15 cellular contexts compared by ENCODE assay signal in the genomic region with DNA sequence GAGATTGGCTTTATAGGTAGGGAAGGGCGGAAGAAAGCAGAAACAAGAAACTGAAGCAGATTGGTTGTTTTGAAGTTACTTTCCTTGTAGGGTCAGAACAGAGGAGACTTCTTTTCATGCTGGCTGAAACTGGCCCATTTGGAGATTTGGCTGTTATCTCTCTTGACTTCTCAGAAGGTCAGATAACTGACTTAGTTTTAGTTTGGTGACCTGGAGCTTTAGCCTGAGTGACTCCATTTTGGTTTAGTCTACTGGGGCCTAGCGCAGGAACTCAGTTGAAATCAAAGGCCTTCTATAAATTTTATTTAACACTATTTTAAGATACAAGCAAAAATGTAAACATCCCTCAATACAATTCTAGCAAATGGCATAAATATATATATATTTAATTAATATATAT. TPM values are rescaled to one million over a fixed set of nuclear protein-coding genes. Genes with fewer than 3 reads are reported as not detected.
DNase-seq lines count a peak whose midpoint lies in the region; ATAC-seq, FAIRE-seq and TF ChIP-seq lines count a peak whose summit lies in the region.
"Had no signal": no experiment of that assay in that cellular context is flagged by ENCODE, and none has a peak within 500 bp of the region (broad histone marks: within the 10 kb centered on the region; RNA-seq: fewer than 3 reads in every experiment).

No MANE protein-coding gene starts in this region.

- H2AFZ ChIP-seq in GM23338 (no peak overlapping the region), K562 (ENCODE audit: low read depth, low read length) (no peak overlapping the region), hepatocyte (no peak overlapping the region)

- no peaks in the 10 kb centered on the region for H3F3A ChIP-seq in GM23338 (replicated peaks; ENCODE audit: low read depth)

- H3K4me3 ChIP-seq in GM23338 (no peak overlapping the region), K562 (no peak overlapping the region), hepatocyte (no peak overlapping the region), endodermal cell (ENCODE audit: low read length) (no peak overlapping the region)
- H3K4me3 ChIP-seq: HAP-1 had no signal

- no peak for FAIRE-seq in K562 (lab: Jason Lieb, UNC)
- FAIRE-seq: GM12892 had no signal

- H3K27ac ChIP-seq in GM23338 (ENCODE audit: low read depth) = no peak overlapping the region
- H3K27ac ChIP-seq in K562 (ENCODE audit: extremely low read depth, low read depth, low read length) = no peak overlapping the region
- no peak overlapping the region for H3K27ac ChIP-seq in hepatocyte
- H3K27ac ChIP-seq in endodermal cell (ENCODE audit: low read depth, low read length) = no peak overlapping the region

- in situ Hi-C loops in KBM-7 (cut with MboI; ENCODE audit: low pct_unique_long_range_greater_than_20kb, low sequenced_read_pairs) (no loop called here), K562 (cut with MboI) (no loop called here)

- no peaks in the 10 kb centered on the region for H3K9me2 ChIP-seq in GM23338 (ENCODE audit: insufficient read depth)
- H3K9me2 ChIP-seq in hepatocyte (replicated peaks; ENCODE audit: insufficient read depth) = no peaks in the 10 kb centered on the region

- DNase-seq in GM23338 (ENCODE audit: low spot score) (peak; percentile 13), KBM-7 (peak; percentile 15), K562 (ENCODE audit: extremely low read depth in 1 of 4, low spot score in 3 of 4) (peak in 1 of 4 experiments; percentile 6), hepatocyte (ENCODE audit: low spot score) (no peak), endodermal cell (no peak)
- no peak for DNase-seq in activated CD4-positive, alpha-beta memory T cell treated with anti-CD3 and anti-CD28 coated beads for 36 hours
- DNase-seq: C1 segment of cervical spinal cord; Calu3; CD4-positive, alpha-beta memory T cell; COR-L47; DMS53; DMS79 treated with DMSO at 0.1 percent for 48 hours; HFFc6 had no signal

- H3K36me3 ChIP-seq in GM23338 (ENCODE audit: insufficient read depth) (no peaks in the 10 kb centered on the region), K562 (ENCODE audit: control insufficient read depth, insufficient read depth, low read length) (no peaks in the 10 kb centered on the region; the same call in 2 of the 3 replicates), hepatocyte (replicated peaks; ENCODE audit: insufficient read depth, low read depth) (no peaks in the 10 kb centered on the region), endodermal cell (ENCODE audit: control insufficient read depth, insufficient read depth, low read length) (peaks cover 9% of the 10 kb centered on the region)
- H3K36me3 ChIP-seq: HAP-1 had no signal

- H3K4me1 Mint-ChIP-seq in GM23338 (no peaks in the 10 kb centered on the region; the same call in 2 of the 3 replicates), endodermal cell (peaks cover 3% of the 10 kb centered on the region)
- H3K4me1 Mint-ChIP-seq in activated CD4-positive, alpha-beta memory T cell treated with anti-CD3 and anti-CD28 coated beads for 36 hours (ENCODE audit: low read depth) = no peaks in the 10 kb centered on the region

- TF ChIP-seq CTCF in GM23338 (conservative IDR thresholded peaks at IDR 0.05; ENCODE audit: low read depth in 2 of 2) (no peak), K562 (IDR thresholded peaks at IDR 0.05 in 2 of 3, conservative IDR thresholded peaks at IDR 0.05 in 1 of 3; ENCODE audit: insufficient read depth in 2 of 3, low read depth in 1 of 3, low read length in 3 of 3) (no peak), hepatocyte (IDR thresholded peaks at IDR 0.05; ENCODE audit: poor library complexity) (no peak), endodermal cell (conservative IDR thresholded peaks at IDR 0.05) (no peak)

- H3K4me2 ChIP-seq in GM23338 = no peak overlapping the region
- no peak overlapping the region for H3K4me2 ChIP-seq in K562 (ENCODE audit: insufficient read depth, low read length)
- H3K4me2 ChIP-seq in hepatocyte = no peak overlapping the region

- no peak for TF ChIP-seq EP300 in K562 (IDR thresholded peaks at IDR 0.05; ENCODE audit: low read length)

- H3K4me3 Mint-ChIP-seq in GM23338 (no peak overlapping the region), endodermal cell (no peak overlapping the region)
- no peak overlapping the region for H3K4me3 Mint-ChIP-seq in activated CD4-positive, alpha-beta memory T cell treated with anti-CD3 and anti-CD28 coated beads for 36 hours
- H3K4me3 Mint-ChIP-seq: CD4-positive, alpha-beta memory T cell; HFFc6 had no signal

- ATAC-seq in GM23338 (no peak), K562 (no peak)

- H3K27ac Mint-ChIP-seq in GM23338 (no peak overlapping the region), endodermal cell (no peak overlapping the region)
- no peak overlapping the region for H3K27ac Mint-ChIP-seq in activated CD4-positive, alpha-beta memory T cell treated with anti-CD3 and anti-CD28 coated beads for 36 hours
- H3K27ac Mint-ChIP-seq: CD4-positive, alpha-beta memory T cell; HFFc6 had no signal

- H3K9me3 Mint-ChIP-seq in GM23338 (no peaks in the 10 kb centered on the region; the same call in 2 of the 3 replicates), endodermal cell (peaks cover 14% of the 10 kb centered on the region)
- H3K9me3 Mint-ChIP-seq in activated CD4-positive, alpha-beta memory T cell treated with anti-CD3 and anti-CD28 coated beads for 36 hours = no peaks in the 10 kb centered on the region
- H3K9me3 Mint-ChIP-seq: CD4-positive, alpha-beta memory T cell; HFFc6 had no signal

- H3K36me3 Mint-ChIP-seq in GM23338 (ENCODE audit: low read depth) (peaks cover 6% of the 10 kb centered on the region; the same call in 1 of the 3 replicates), endodermal cell (ENCODE audit: low read depth) (peaks cover 22% of the 10 kb centered on the region)
- peaks cover 2% of the 10 kb centered on the region for H3K36me3 Mint-ChIP-seq in activated CD4-positive, alpha-beta memory T cell treated with anti-CD3 and anti-CD28 coated beads for 36 hours

- no peaks in the 10 kb centered on the region for H3K27me3 ChIP-seq in GM23338 (ENCODE audit: insufficient read depth)
- no peaks in the 10 kb centered on the region for H3K27me3 ChIP-seq in K562 (ENCODE audit: control insufficient read depth in 2 of 2, insufficient read depth in 2 of 2, low read length in 2 of 2)
- no peaks in the 10 kb centered on the region for H3K27me3 ChIP-seq in hepatocyte
- H3K27me3 ChIP-seq in endodermal cell (ENCODE audit: control insufficient read depth, insufficient read depth, low read length, poor library complexity, severe bottlenecking) = no peaks in the 10 kb centered on the region

- H3K9me3 ChIP-seq in K562 (replicated peaks; ENCODE audit: control insufficient read depth, insufficient read depth, low read depth, low read length) (0 out of 2 replicates have a peak, but pooled peaks cover 2% of the 10 kb centered on the region), hepatocyte (ENCODE audit: low read depth) (no peaks in the 10 kb centered on the region), endodermal cell (ENCODE audit: control insufficient read depth, low read length) (peaks cover 11% of the 10 kb centered on the region)

- CTCF ChIA-PET in K562 (lab: Yijun Ruan, JAX; ENCODE audit: low intra/inter-chr PET ratio) = no interaction called here
- CTCF ChIA-PET in activated CD4-positive, alpha-beta memory T cell treated with anti-CD3 and anti-CD28 coated beads for 36 hours (lab: Charles Lee) = no interaction called here

- H3K79me2 ChIP-seq in GM23338 (replicated peaks; ENCODE audit: insufficient read depth) (no peaks in the 10 kb centered on the region), K562 (ENCODE audit: control insufficient read depth, insufficient read depth, low read length) (no peaks in the 10 kb centered on the region), hepatocyte (peaks cover 18% of the 10 kb centered on the region)

- intact Hi-C loops in K562 (cut with micrococcal nuclease) = no loop called here
- intact Hi-C loops in activated CD4-positive, alpha-beta memory T cell treated with anti-CD3 and anti-CD28 coated beads for 36 hours (cut with micrococcal nuclease) = no loop called here

- H3K9me1 ChIP-seq in K562 (ENCODE audit: control insufficient read depth, insufficient read depth, low read length) = no peaks in the 10 kb centered on the region

- TF ChIP-seq POLR2A in K562 (conservative IDR thresholded peaks at IDR 0.05) = no peak

- H3K27me3 Mint-ChIP-seq in GM23338 (ENCODE audit: insufficient read depth, low read depth, poor library complexity) (peaks cover 3% of the 10 kb centered on the region), endodermal cell (ENCODE audit: insufficient read depth) (no peaks in the 10 kb centered on the region)
- H3K27me3 Mint-ChIP-seq in activated CD4-positive, alpha-beta memory T cell treated with anti-CD3 and anti-CD28 coated beads for 36 hours = no peaks in the 10 kb centered on the region
- H3K27me3 Mint-ChIP-seq: CD4-positive, alpha-beta memory T cell had no signal

- no TSS peak for BruUV-seq in K562 (replicated peaks; lab: Mats Ljungman, UMichigan)

- WGBS in K562 (ENCODE audit: insufficient coverage, low coverage, missing lambda C conversion rate) = 94% methylated on average over 2 of the region's 2 CpGs
- 98% methylated on average over 2 of the region's 2 CpGs for WGBS in hepatocyte (ENCODE audit: low lambda C conversion rate, missing lambda C conversion rate)
- WGBS in endodermal cell (ENCODE audit: insufficient coverage in 1 of 2, insufficient read length in 1 of 2), 2 experiments = 91 to 100% methylated on average over 1 to 2 of the region's 2 CpGs

- H4K20me1 ChIP-seq in GM23338 (replicated peaks; ENCODE audit: insufficient read depth) (no peaks in the 10 kb centered on the region), K562 (replicated peaks; ENCODE audit: control insufficient read depth, insufficient read depth, low read length) (no peaks in the 10 kb centered on the region), hepatocyte (ENCODE audit: insufficient read depth, poor library complexity, severe bottlenecking) (no peaks in the 10 kb centered on the region)

- no peak for TF ChIP-seq RAD21 in K562 (CRISPR knock-in tag; conservative IDR thresholded peaks at IDR 0.05 in 1 of 2, IDR thresholded peaks at IDR 0.05 in 1 of 2)

- POLR2A ChIA-PET in K562 (lab: Yijun Ruan, JAX) = interaction anchor here (0.6 to 1.3 kb wide), 2 partner anchors 17 to 205 kb away, joined by 3 to 4 read pairs; no protein-coding TSS in a partner anchor
- POLR2A ChIA-PET in activated CD4-positive, alpha-beta memory T cell treated with anti-CD3 and anti-CD28 coated beads for 36 hours (lab: Charles Lee) = no interaction called here

- no peak overlapping the region for H3K9ac ChIP-seq in K562 (ENCODE audit: insufficient read depth in 1 of 2, low read depth in 2 of 2, low read length in 2 of 2)
- H3K9ac ChIP-seq in endodermal cell (ENCODE audit: extremely low read depth, low read length, poor library complexity, severe bottlenecking) = no peak overlapping the region

- H3K4me1 ChIP-seq in GM23338 (ENCODE audit: insufficient read depth) (no peaks in the 10 kb centered on the region), K562 (replicated peaks in 1 of 2; ENCODE audit: control insufficient read depth in 2 of 2, insufficient read depth in 2 of 2, low read length in 2 of 2) (peaks cover 0 to 3% of the 10 kb centered on the region in 2 experiments; a peak in 1 of 5 replicates), hepatocyte (ENCODE audit: insufficient read depth) (peaks cover 13% of the 10 kb centered on the region), endodermal cell (ENCODE audit: control insufficient read depth, insufficient read depth, low read length) (no peaks in the 10 kb centered on the region)
- H3K4me1 ChIP-seq: HAP-1 had no signal

RNA-seq across cellular contexts. Expression of a gene that starts 31.4 kb away (rescaled TPM):
- 18.5 and 42.6 TPM in 2 replicates for total RNA-seq in GM23338 (2014; rRNA removed; shearing (Covaris generic))
- polyA plus RNA-seq in GM23338 (2016; fragmentation: Nextera tagmentation; extraction: Ambion mirVana) = 22.2 and 23.5 TPM in 2 replicates
- total RNA-seq in K562 (2011; cell fraction: chromatin; rRNA removed; ENCODE audit: low replicate concordance) = 37.5 and 39.3 TPM in 2 replicates
- total RNA-seq in K562 (2011; cell fraction: nucleolus; rRNA removed) = 20.5 and 22.9 TPM in 2 replicates
- 30.4 and 49.0 TPM in 2 replicates for total RNA-seq in K562 (2011; cell fraction: nucleoplasm; rRNA removed)
- total RNA-seq in K562 (2014; rRNA removed) = 9.4 and 11.9 TPM in 2 replicates
- 7.7 and 8.4 TPM in 2 replicates for total RNA-seq in K562 (2014; rRNA removed; fragmentation: Illumina TruSeq; extraction: Trizol)
- 9.0 and 10.9 TPM in 2 replicates for total RNA-seq in K562 (2015; rRNA removed; fragmentation: Illumina TruSeq; extraction: Trizol)
- 10.8 and 12.1 TPM in 2 replicates for total RNA-seq in K562 (2021)
- polyA plus RNA-seq in K562 (2011; rRNA removed) = 8.6 and 12.5 TPM in 2 replicates
- polyA plus RNA-seq in K562 (2011; cell fraction: cytosol; rRNA removed) = 14.4 and 14.6 TPM in 2 replicates
- 14.0 and 18.0 TPM in 2 replicates for polyA plus RNA-seq in K562 (2011; cell fraction: nucleus; rRNA removed)
- 16.2 and 20.3 TPM in 2 replicates for polyA plus RNA-seq in K562 (2012)
- polyA plus RNA-seq in K562 (2014; fragmentation: Illumina TruSeq; extraction: Trizol) = 16.6 and 17.8 TPM in 2 replicates
- polyA plus RNA-seq in K562 (2014; fragmentation: Nextera tagmentation; extraction: Ambion mirVana) = 1 to 10 TPM; 6.5 to 7.6 TPM
- polyA plus RNA-seq in K562 (2014; rRNA removed) = 9.2 and 10.3 TPM in 2 replicates
- polyA minus RNA-seq in K562 (2011; rRNA and poly(A)+ RNA removed) = 12.2 and 12.3 TPM in 2 replicates
- 11.0 and 12.8 TPM in 2 replicates for polyA minus RNA-seq in K562 (2011; cell fraction: cytosol; rRNA and poly(A)+ RNA removed)
- polyA minus RNA-seq in K562 (2011; cell fraction: nucleus; rRNA and poly(A)+ RNA removed) = 10.1 and 14.7 TPM in 2 replicates
- 21.9 and 23.0 TPM in 2 replicates for total RNA-seq in hepatocyte
- polyA plus RNA-seq in hepatocyte = 44.3 and 48.4 TPM in 2 replicates
- 10 to 100 TPM; 46.7 to 57.6 TPM for total RNA-seq in endodermal cell
- 77.8 TPM for polyA plus RNA-seq in endodermal cell (2013, experiment 1 of 2)
- 71.3 TPM for polyA plus RNA-seq in endodermal cell (2013, experiment 2 of 2)
- 10 to 100 TPM; 18.4 to 18.5 TPM for total RNA-seq in activated CD4-positive, alpha-beta memory T cell treated with anti-CD3 and anti-CD28 coated beads for 36 hours

RNA-seq across cellular contexts. Expression of a gene that starts 49.6 kb away (rescaled TPM):
- 14.5 and 18.4 TPM in 2 replicates for total RNA-seq in GM23338 (2014; rRNA removed; shearing (Covaris generic))
- 6.0 and 6.4 TPM in 2 replicates for polyA plus RNA-seq in GM23338 (2016; fragmentation: Nextera tagmentation; extraction: Ambion mirVana)
- total RNA-seq in K562 (2011; cell fraction: chromatin; rRNA removed; ENCODE audit: low replicate concordance) = 1.4 and 1.5 TPM in 2 replicates
- 0.79 and 1.2 TPM in 2 replicates for total RNA-seq in K562 (2011; cell fraction: nucleolus; rRNA removed)
- total RNA-seq in K562 (2011; cell fraction: nucleoplasm; rRNA removed) = 0.66 and 1.8 TPM in 2 replicates
- 0.09 and 0.16 TPM in 2 replicates for total RNA-seq in K562 (2014; rRNA removed)
- total RNA-seq in K562 (2014; rRNA removed; fragmentation: Illumina TruSeq; extraction: Trizol) = 0.25 and 0.29 TPM in 2 replicates
- 0.07 TPM in 1 of 2 replicates, not detected in the other for total RNA-seq in K562 (2015; rRNA removed; fragmentation: Illumina TruSeq; extraction: Trizol)
- total RNA-seq in K562 (2021) = 0.35 and 0.60 TPM in 2 replicates
- polyA plus RNA-seq in K562 (2011; rRNA removed) = 0.30 and 0.54 TPM in 2 replicates
- polyA plus RNA-seq in K562 (2011; cell fraction: cytosol; rRNA removed) = 0.21 and 0.34 TPM in 2 replicates
- polyA plus RNA-seq in K562 (2011; cell fraction: nucleus; rRNA removed) = 0.87 and 1.3 TPM in 2 replicates
- 0.08 and 0.22 TPM in 2 replicates for polyA plus RNA-seq in K562 (2012)
- polyA plus RNA-seq in K562 (2014; fragmentation: Illumina TruSeq; extraction: Trizol) = 0.30 and 0.32 TPM in 2 replicates
- polyA plus RNA-seq in K562 (2014; fragmentation: Nextera tagmentation; extraction: Ambion mirVana) = under 1 TPM; 0.04 to 0.10 TPM
- 0.04 and 0.19 TPM in 2 replicates for polyA plus RNA-seq in K562 (2014; rRNA removed)
- polyA minus RNA-seq in K562 (2011; rRNA and poly(A)+ RNA removed) = 0.46 and 0.72 TPM in 2 replicates
- 1.0 and 1.7 TPM in 2 replicates for polyA minus RNA-seq in K562 (2011; cell fraction: cytosol; rRNA and poly(A)+ RNA removed)
- 0.78 and 1.1 TPM in 2 replicates for polyA minus RNA-seq in K562 (2011; cell fraction: nucleus; rRNA and poly(A)+ RNA removed)
- 7.1 and 8.0 TPM in 2 replicates for total RNA-seq in hepatocyte
- 6.4 and 8.0 TPM in 2 replicates for polyA plus RNA-seq in hepatocyte
- 10 to 100 TPM; 12.6 to 13.6 TPM for total RNA-seq in endodermal cell
- 73.5 TPM for polyA plus RNA-seq in endodermal cell (2013, experiment 1 of 2)
- 68.7 TPM for polyA plus RNA-seq in endodermal cell (2013, experiment 2 of 2)
- total RNA-seq in activated CD4-positive, alpha-beta memory T cell treated with anti-CD3 and anti-CD28 coated beads for 36 hours = under 1 TPM in 1 of 2 experiments, not detected in 1; 0.05 TPM
- total RNA-seq: CD4-positive, alpha-beta memory T cell had no signal
- polyA plus RNA-seq: CD4-positive, alpha-beta memory T cell had no signal

Comparison
In these comparisons a context has a peak if more than half of its experiments do, and no peak if none do; other contexts are left out.
1. DNase-seq: peak in GM23338 (single experiment) and KBM-7 (single experiment); none in hepatocyte (single experiment), endodermal cell (single experiment) and activated CD4-positive, alpha-beta memory T cell treated with anti-CD3 and anti-CD28 coated beads for 36 hours (single experiment).